8 cellular contexts compared by ENCODE assay signal in the genomic region with DNA sequence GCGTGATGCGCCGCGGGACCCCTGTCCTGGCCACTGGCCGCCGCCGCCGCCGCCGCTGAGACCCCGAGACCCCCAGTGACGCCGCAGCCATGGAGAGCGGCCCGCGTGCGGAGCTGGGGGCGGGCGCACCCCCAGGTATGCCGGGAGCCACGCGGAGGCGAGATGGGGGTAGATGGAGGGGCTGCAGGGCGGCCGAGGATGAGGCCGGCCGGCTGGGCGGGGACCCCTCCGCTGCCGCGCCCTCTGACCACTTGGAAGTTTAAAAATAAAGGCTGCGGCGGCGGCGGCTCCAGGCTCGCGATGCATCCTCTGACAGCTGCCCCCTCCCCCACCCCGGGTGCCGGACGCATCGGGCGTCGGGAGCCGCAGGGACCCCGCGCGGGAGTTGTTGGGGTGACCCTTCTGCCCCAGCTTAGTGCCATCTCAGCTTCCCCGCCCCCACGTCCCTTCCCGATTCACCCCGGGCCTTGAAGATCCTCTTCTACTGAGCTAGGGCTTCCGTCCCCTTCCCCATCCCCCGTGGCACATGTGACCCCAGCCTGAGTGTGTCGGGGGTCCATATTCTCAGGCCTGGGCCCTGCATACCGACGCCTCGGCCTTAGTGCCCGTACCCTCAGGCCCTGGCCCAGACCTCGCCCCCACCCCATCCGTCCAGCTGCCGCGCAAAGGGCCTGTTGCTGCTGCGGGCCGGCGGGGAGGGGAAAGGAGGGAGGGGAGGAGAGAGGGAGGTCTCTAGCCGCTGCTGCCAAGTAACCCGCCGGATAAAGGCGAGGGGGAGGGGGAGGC. TPM values are rescaled to one million over a fixed set of nuclear protein-coding genes. Genes with fewer than 3 reads are reported as not detected.
A peak's percentile ranks its signal among the peaks of the same experiment; 100 is the strongest.
DNase-seq lines count a peak whose midpoint lies in the region; ATAC-seq and TF ChIP-seq lines count a peak whose summit lies in the region.

No MANE protein-coding gene starts in this region.

- peak overlapping the region; percentile 85 for H3K4me3 Mint-ChIP-seq in osteocyte (ENCODE audit: unreplicated experiment)

- H3K27me3 Mint-ChIP-seq in osteocyte (ENCODE audit: unreplicated experiment) = no peaks in the 10 kb centered on the region

- peak overlapping the region; percentile 90 for H3K9ac ChIP-seq in HUES6 (ENCODE audit: low read length)

- peaks cover 69% of the 10 kb centered on the region for H3K4me1 Mint-ChIP-seq in osteocyte (ENCODE audit: unreplicated experiment)

- H3K9me3 Mint-ChIP-seq in activated naive CD4-positive, alpha-beta T cell treated with anti-CD3 and anti-CD28 coated beads, Interleukin-2, amount 50 U/mL, for 72 hours = no peaks in the 10 kb centered on the region
- no peaks in the 10 kb centered on the region for H3K9me3 Mint-ChIP-seq in osteocyte (ENCODE audit: unreplicated experiment)

- H3K27me3 ChIP-seq in HUES6 (ENCODE audit: control insufficient read depth, insufficient read depth, low read length) = peaks cover 32% of the 10 kb centered on the region

- no peaks in the 10 kb centered on the region for H3K9me3 ChIP-seq in HUES6 (ENCODE audit: control insufficient read depth, insufficient read depth, low read depth, low read length)

- peaks cover 16 to 22% of the 10 kb centered on the region in 2 donors for H3K36me3 Mint-ChIP-seq in activated naive CD4-positive, alpha-beta T cell treated with anti-CD3 and anti-CD28 coated beads, Interleukin-2, amount 50 U/mL, for 72 hours
- peaks cover 4% of the 10 kb centered on the region for H3K36me3 Mint-ChIP-seq in osteocyte (ENCODE audit: unreplicated experiment)

- intact Hi-C loops in Right ventricle myocardium superior (cut with DNase I) = loop anchor here (5.0 to 10.0 kb wide), 2 partner anchors 68 to 131 kb away; partner anchors contain the start of gene THRAP3

- ATAC-seq in activated naive CD4-positive, alpha-beta T cell treated with anti-CD3 and anti-CD28 coated beads, Interleukin-2, amount 50 U/mL, for 72 hours = peak; percentile 21 to 42
- ATAC-seq in Right ventricle myocardium superior (ENCODE audit: poor library complexity) (peak; percentile 53), HG03095 (IDR thresholded peaks at IDR 0.05; ENCODE audit: unreplicated experiment) (no peak)

- no peak for TF ChIP-seq CTCF in osteocyte (IDR thresholded peaks at IDR 0.05)

- DNase-seq in NCI-H2029 (lab: John Stamatoyannopoulos, UW) = peak; percentile 17
- DNase-seq in NCI-H2029 treated with DMSO at 0.1 percent for 48 hours (lab: John Stamatoyannopoulos, UW) = no peak
- DNase-seq in SHP77 treated with DMSO at 0.1 percent for 48 hours (lab: John Stamatoyannopoulos, UW) = peak; percentile 38
- peak in 1 of 2 donors; percentile 68 for DNase-seq in activated naive CD4-positive, alpha-beta T cell treated with anti-CD3 and anti-CD28 coated beads, Interleukin-2, amount 50 U/mL, for 72 hours (ENCODE audit: low spot score in 2 of 2)
- DNase-seq in Right ventricle myocardium superior = peak; percentile 82
- no peak for DNase-seq in osteocyte (ENCODE audit: extremely low spot score, unreplicated experiment)

- peaks cover 38% of the 10 kb centered on the region for H3K4me1 ChIP-seq in HUES6 (ENCODE audit: control insufficient read depth, insufficient read depth, low read length)

- H3K36me3 ChIP-seq in HUES6 (ENCODE audit: control insufficient read depth, insufficient read depth, low read length) = no peaks in the 10 kb centered on the region; the same call in 1 of the 2 replicates

- H3K4me3 ChIP-seq in HUES6 (ENCODE audit: low read depth, low read length) = peak overlapping the region; percentile 99

- H3K27ac Mint-ChIP-seq in activated naive CD4-positive, alpha-beta T cell treated with anti-CD3 and anti-CD28 coated beads, Interleukin-2, amount 50 U/mL, for 72 hours = peak overlapping the region; percentile 88 to 96
- peak overlapping the region; percentile 77 for H3K27ac Mint-ChIP-seq in osteocyte (ENCODE audit: unreplicated experiment)

- H3K27ac ChIP-seq in HUES6 (ENCODE audit: low read depth, low read length) = peak overlapping the region; percentile 80; the same call in 1 of the 2 replicates

RNA-seq across cellular contexts. Expression of gene MAP7D1, which starts 0.6 kb away (rescaled TPM):
- total RNA-seq in activated naive CD4-positive, alpha-beta T cell treated with anti-CD3 and anti-CD28 coated beads, Interleukin-2, amount 50 U/mL, for 72 hours = 100 to 1,000 TPM; 112 to 169 TPM
- total RNA-seq in Right ventricle myocardium superior (390 TPM), osteocyte (157 and 163 TPM in 2 replicates)

RNA-seq across cellular contexts. Expression of gene TRAPPC3, which starts 7.2 kb away (rescaled TPM):
- 10 to 100 TPM; 43.7 to 55.3 TPM for total RNA-seq in activated naive CD4-positive, alpha-beta T cell treated with anti-CD3 and anti-CD28 coated beads, Interleukin-2, amount 50 U/mL, for 72 hours
- total RNA-seq in Right ventricle myocardium superior = 59.6 TPM
- 68.9 and 72.4 TPM in 2 replicates for total RNA-seq in osteocyte

RNA-seq across cellular contexts. Expression of gene COL8A2, which starts 31.5 kb away (rescaled TPM):
- under 1 TPM; 0.11 to 0.23 TPM for total RNA-seq in activated naive CD4-positive, alpha-beta T cell treated with anti-CD3 and anti-CD28 coated beads, Interleukin-2, amount 50 U/mL, for 72 hours
- total RNA-seq in Right ventricle myocardium superior (1.4 TPM), osteocyte (8.2 and 10.1 TPM in 2 replicates)

Comparison
In these comparisons a context has a peak if more than half of its experiments do, and no peak if none do; other contexts are left out.
1. DNase-seq: peak in NCI-H2029 (single experiment), SHP77 treated with DMSO at 0.1 percent for 48 hours (single experiment) and Right ventricle myocardium superior (single experiment); none in NCI-H2029 treated with DMSO at 0.1 percent for 48 hours (single experiment) and osteocyte (single experiment).